9 cellular contexts compared by ENCODE assay signal in genomic region chr19:15672580-15673175, GRCh38. TPM values are rescaled to one million over a fixed set of nuclear protein-coding genes. Genes with fewer than 3 reads are reported as not detected.
DNase-seq lines count a peak whose midpoint lies in the region; ATAC-seq, FAIRE-seq and TF ChIP-seq lines count a peak whose summit lies in the region.
"Had no signal": no experiment of that assay in that cellular context is flagged by ENCODE, and none has a peak within 500 bp of the region (broad histone marks: within the 10 kb centered on the region; RNA-seq: fewer than 3 reads in every experiment).

A gene with protein sequence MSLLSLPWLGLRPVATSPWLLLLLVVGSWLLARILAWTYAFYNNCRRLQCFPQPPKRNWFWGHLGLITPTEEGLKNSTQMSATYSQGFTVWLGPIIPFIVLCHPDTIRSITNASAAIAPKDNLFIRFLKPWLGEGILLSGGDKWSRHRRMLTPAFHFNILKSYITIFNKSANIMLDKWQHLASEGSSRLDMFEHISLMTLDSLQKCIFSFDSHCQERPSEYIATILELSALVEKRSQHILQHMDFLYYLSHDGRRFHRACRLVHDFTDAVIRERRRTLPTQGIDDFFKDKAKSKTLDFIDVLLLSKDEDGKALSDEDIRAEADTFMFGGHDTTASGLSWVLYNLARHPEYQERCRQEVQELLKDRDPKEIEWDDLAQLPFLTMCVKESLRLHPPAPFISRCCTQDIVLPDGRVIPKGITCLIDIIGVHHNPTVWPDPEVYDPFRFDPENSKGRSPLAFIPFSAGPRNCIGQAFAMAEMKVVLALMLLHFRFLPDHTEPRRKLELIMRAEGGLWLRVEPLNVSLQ (plus strand): TSS chr19:15673087. CDS start chr19:15673530, 443 bp downstream.

- H3K27me3 Mint-ChIP-seq in mesothelial cell of epicardium (ENCODE audit: low read depth): no peaks in the 10 kb centered on the region
- H3K27me3 Mint-ChIP-seq: activated naive CD8-positive, alpha-beta T cell had no signal

- H2BK15ac ChIP-seq in mesenchymal stem cell (ENCODE audit: low read depth, poor library complexity, severe bottlenecking): no peak within 1 kb of the TSS

- WGBS in K562 (ENCODE audit: insufficient coverage, low coverage, missing lambda C conversion rate): 0% methylated on average over 5 of the region's 6 CpGs
- WGBS in mesenchymal stem cell: 54% methylated on average over 6 of the region's 6 CpGs
- 36 to 38% methylated on average over 6 of the region's 6 CpGs for WGBS in aorta, 2 donors

- H3K9me3 Mint-ChIP-seq in mesothelial cell of epicardium: peaks cover 33% of the 10 kb centered on the region

- no peaks in the 10 kb centered on the region for H3K4me1 Mint-ChIP-seq in mesothelial cell of epicardium

- H3K27ac ChIP-seq in K562 (ENCODE audit: extremely low read depth, low read depth, low read length) (no peak within 1 kb of the TSS), mesenchymal stem cell (ENCODE audit: low read length, poor library complexity, severe bottlenecking) (no peak within 1 kb of the TSS), aorta (ENCODE audit: low read depth in 1 of 2, low read length in 2 of 2) (no peak within 1 kb of the TSS)

- no peak within 1 kb of the TSS for H2BK120ac ChIP-seq in mesenchymal stem cell (ENCODE audit: low read depth, low read length)

- H3K36me3 ChIP-seq in K562 (ENCODE audit: control insufficient read depth, insufficient read depth, low read length) (no peaks in the 10 kb centered on the region), mesenchymal stem cell (ENCODE audit: control insufficient read depth in 1 of 2, insufficient read depth in 2 of 2, low read depth in 1 of 2, low read length in 2 of 2) (no peaks in the 10 kb centered on the region), aorta (ENCODE audit: control insufficient read depth in 1 of 2, insufficient read depth in 2 of 2, low read length in 1 of 2) (no peaks in the 10 kb centered on the region)

- no peak for FAIRE-seq in K562 (lab: Jason Lieb, UNC)

- no peak for TF ChIP-seq EP300 in K562 (IDR thresholded peaks at IDR 0.05; ENCODE audit: low read length)

- H3K9ac ChIP-seq in K562 (ENCODE audit: insufficient read depth in 1 of 2, low read depth in 2 of 2, low read length in 2 of 2) (no peak within 1 kb of the TSS), mesenchymal stem cell (ENCODE audit: low read length) (peak within 1 kb of the TSS; percentile 63)

- no peak for TF ChIP-seq RAD21 in K562 (CRISPR knock-in tag; conservative IDR thresholded peaks at IDR 0.05 in 1 of 2, IDR thresholded peaks at IDR 0.05 in 1 of 2)

- H3K4me3 ChIP-seq in K562 (no peak within 1 kb of the TSS), mesenchymal stem cell (ENCODE audit: insufficient read depth in 1 of 2, low read depth in 1 of 2, low read length in 2 of 2) (no peak within 1 kb of the TSS), aorta (ENCODE audit: low read length in 2 of 2) (no peak within 1 kb of the TSS)

- H3K23ac ChIP-seq in mesenchymal stem cell (ENCODE audit: low read length in 2 of 2): no peak within 1 kb of the TSS

- H3K14ac ChIP-seq in mesenchymal stem cell (ENCODE audit: low read length in 2 of 2): no peak within 1 kb of the TSS

- no peak within 1 kb of the TSS for H3K4ac ChIP-seq in mesenchymal stem cell (ENCODE audit: low read depth in 1 of 2, low read length in 2 of 2)

- BruUV-seq in K562 (replicated peaks; lab: Mats Ljungman, UMichigan): no TSS peak

- no peak for TF ChIP-seq POLR2A in K562 (conservative IDR thresholded peaks at IDR 0.05)

- H4K8ac ChIP-seq in mesenchymal stem cell (ENCODE audit: low read length): no peak within 1 kb of the TSS

- peak; percentile 20 to 29 for DNase-seq in stimulated activated CD4-positive, alpha-beta T cell treated with anti-CD3 and anti-CD28 coated beads, Interleukin-2, amount 100 ng/mL, for 24 hours
- no peak for DNase-seq in stimulated activated CD4-positive, alpha-beta T cell treated with anti-CD3 and anti-CD28 coated beads, Interleukin-2, amount 100 ng/mL, for 48 hours
- DNase-seq in K562 (ENCODE audit: extremely low read depth in 1 of 4, low spot score in 3 of 4): peak; percentile 40 to 62 (median 58)
- no peak for DNase-seq in mesenchymal stem cell
- DNase-seq in aorta: peak; percentile 86 to 91
- DNase-seq in GM03348 (ENCODE audit: low spot score): no peak
- DNase-seq in mesothelial cell of epicardium (ENCODE audit: low spot score in 2 of 2, unreplicated experiment in 2 of 2): no peak

- no peaks in the 10 kb centered on the region for H3K36me3 Mint-ChIP-seq in mesothelial cell of epicardium
- H3K36me3 Mint-ChIP-seq: activated naive CD8-positive, alpha-beta T cell had no signal

- no peaks in the 10 kb centered on the region for H3K9me1 ChIP-seq in K562 (ENCODE audit: control insufficient read depth, insufficient read depth, low read length)

- H2AK5ac ChIP-seq in mesenchymal stem cell (ENCODE audit: low read length, severe bottlenecking): no peak within 1 kb of the TSS

- TF ChIP-seq CTCF in K562 (IDR thresholded peaks at IDR 0.05 in 2 of 3, conservative IDR thresholded peaks at IDR 0.05 in 1 of 3; ENCODE audit: insufficient read depth in 2 of 3, low read depth in 1 of 3, low read length in 3 of 3) (no peak), mesothelial cell of epicardium (IDR thresholded peaks at IDR 0.05; ENCODE audit: unreplicated experiment) (no peak)

- H3K9me3 ChIP-seq in K562 (replicated peaks; ENCODE audit: control insufficient read depth, insufficient read depth, low read depth, low read length): no peaks in the 10 kb centered on the region
- no peaks in the 10 kb centered on the region for H3K9me3 ChIP-seq in mesenchymal stem cell (ENCODE audit: control insufficient read depth, low read length)
- no peaks in the 10 kb centered on the region for H3K9me3 ChIP-seq in aorta (ENCODE audit: control insufficient read depth, low read length)

- H4K20me1 ChIP-seq in K562 (replicated peaks; ENCODE audit: control insufficient read depth, insufficient read depth, low read length): 0 out of 2 replicates have a peak, but pooled peaks cover 3% of the 10 kb centered on the region

- no peak within 1 kb of the TSS for H3K27ac Mint-ChIP-seq in mesothelial cell of epicardium
- H3K27ac Mint-ChIP-seq: activated naive CD8-positive, alpha-beta T cell had no signal

- H3K79me2 ChIP-seq in K562 (ENCODE audit: control insufficient read depth, insufficient read depth, low read length): no peaks in the 10 kb centered on the region

- H4K91ac ChIP-seq in mesenchymal stem cell (ENCODE audit: low read length): no peak within 1 kb of the TSS

- H2BK5ac ChIP-seq in mesenchymal stem cell (ENCODE audit: low read depth, low read length, poor library complexity, severe bottlenecking): no peak within 1 kb of the TSS

- no peaks in the 10 kb centered on the region for H3K79me1 ChIP-seq in mesenchymal stem cell (replicated peaks; ENCODE audit: low read length, poor library complexity, severe bottlenecking)

- intact Hi-C loops in K562 (cut with micrococcal nuclease) (no loop called here), aorta (cut with DNase I) (no loop called here)

- ATAC-seq in K562 (peak; percentile 96), aorta (ENCODE audit: low FRiP score) (peak; percentile 92), HG03280 (IDR thresholded peaks at IDR 0.05; ENCODE audit: unreplicated experiment) (no peak)

- H3K4me1 ChIP-seq in K562 (replicated peaks in 1 of 2; ENCODE audit: control insufficient read depth in 2 of 2, insufficient read depth in 2 of 2, low read length in 2 of 2) (peaks cover 0 to 7% of the 10 kb centered on the region in 2 experiments; a peak in 2 of 5 replicates), mesenchymal stem cell (ENCODE audit: control insufficient read depth, insufficient read depth, low read depth, low read length) (no peaks in the 10 kb centered on the region), aorta (ENCODE audit: control insufficient read depth in 1 of 2, insufficient read depth in 2 of 2, low read length in 2 of 2) (no peaks in the 10 kb centered on the region)

- H2BK12ac ChIP-seq in mesenchymal stem cell (ENCODE audit: low read length in 2 of 2): no peak within 1 kb of the TSS

- H3K18ac ChIP-seq in mesenchymal stem cell (ENCODE audit: low read depth in 1 of 2, low read length in 2 of 2): no peak within 1 kb of the TSS

- H3K4me2 ChIP-seq in K562 (ENCODE audit: insufficient read depth, low read length) (no peak within 1 kb of the TSS), mesenchymal stem cell (ENCODE audit: low read length, poor library complexity, severe bottlenecking) (no peak within 1 kb of the TSS)

- H3K4me3 Mint-ChIP-seq in mesothelial cell of epicardium: no peak within 1 kb of the TSS
- H3K4me3 Mint-ChIP-seq: activated naive CD8-positive, alpha-beta T cell had no signal

- CTCF ChIA-PET in K562 (lab: Yijun Ruan, JAX; ENCODE audit: low intra/inter-chr PET ratio): no interaction called here

- in situ Hi-C loops in K562 (cut with MboI): no loop called here

- H3K27me3 ChIP-seq in K562 (ENCODE audit: control insufficient read depth in 2 of 2, insufficient read depth in 2 of 2, low read length in 2 of 2) (no peaks in the 10 kb centered on the region), mesenchymal stem cell (ENCODE audit: control insufficient read depth in 1 of 2, insufficient read depth in 1 of 2, low read length in 2 of 2) (no peaks in the 10 kb centered on the region), aorta (ENCODE audit: control insufficient read depth in 1 of 2, insufficient read depth in 2 of 2, low read length in 1 of 2) (no peaks in the 10 kb centered on the region)

- POLR2A ChIA-PET in K562 (lab: Yijun Ruan, JAX): interaction anchor here (1.2 kb wide), 1 partner anchor 10 kb away, joined by 5 read pairs; no protein-coding TSS in a partner anchor

- H2AFZ ChIP-seq in K562 (ENCODE audit: low read depth, low read length) (no peak within 1 kb of the TSS), mesenchymal stem cell (ENCODE audit: low read depth, low read length) (no peak within 1 kb of the TSS)

RNA-seq across cellular contexts. Expression of the gene that starts here (rescaled TPM):
- total RNA-seq in K562 (2011; cell fraction: chromatin; rRNA removed; ENCODE audit: low replicate concordance): not detected in 2 replicates
- total RNA-seq in K562 (2011; cell fraction: nucleolus; rRNA removed): not detected in 2 replicates
- total RNA-seq in K562 (2011; cell fraction: nucleoplasm; rRNA removed): not detected in 2 replicates
- total RNA-seq in K562 (2014; rRNA removed) (not detected in 2 replicates), K562 (2014; rRNA removed; fragmentation: Illumina TruSeq; extraction: Trizol) (not detected in 2 replicates), K562 (2015; rRNA removed; fragmentation: Illumina TruSeq; extraction: Trizol) (not detected in 2 replicates), K562 (2021) (not detected in 2 replicates), aorta (10 to 100 TPM in 1 of 2 donors, 1 to 10 TPM in 1; 3.1 to 14.1 TPM), mesothelial cell of epicardium (not detected in 3 replicates)
- polyA plus RNA-seq in K562 (2011; rRNA removed) (not detected in 2 replicates), K562 (2014; fragmentation: Illumina TruSeq; extraction: Trizol) (not detected in 2 replicates), K562 (2014; fragmentation: Nextera tagmentation; extraction: Ambion mirVana) (not detected), K562 (2014; rRNA removed) (not detected in 2 replicates), aorta (1 to 10 TPM in 1 of 2 donors, under 1 TPM in 1; 0.43 to 7.0 TPM)
- not detected in 2 replicates for polyA plus RNA-seq in K562 (2011; cell fraction: cytosol; rRNA removed)
- not detected in 2 replicates for polyA plus RNA-seq in K562 (2011; cell fraction: nucleus; rRNA removed)
- 0.06 TPM in 1 of 2 replicates, not detected in the other for polyA plus RNA-seq in K562 (2012)
- polyA minus RNA-seq in K562 (2011; rRNA and poly(A)+ RNA removed): not detected in 2 replicates
- not detected in 2 replicates for polyA minus RNA-seq in K562 (2011; cell fraction: cytosol; rRNA and poly(A)+ RNA removed)
- not detected in 2 replicates for polyA minus RNA-seq in K562 (2011; cell fraction: nucleus; rRNA and poly(A)+ RNA removed)
- not detected for polyA plus RNA-seq in mesenchymal stem cell (2013, experiment 1 of 2)
- not detected for polyA plus RNA-seq in mesenchymal stem cell (2013, experiment 2 of 2)

Comparison
In these comparisons a context has a peak if more than half of its experiments do, and no peak if none do; other contexts are left out.
1. DNase-seq: peak in stimulated activated CD4-positive, alpha-beta T cell treated with anti-CD3 and anti-CD28 coated beads, Interleukin-2, amount 100 ng/mL, for 24 hours (2 of 2) and aorta (2 of 2); none in stimulated activated CD4-positive, alpha-beta T cell treated with anti-CD3 and anti-CD28 coated beads, Interleukin-2, amount 100 ng/mL, for 48 hours (0 of 2), mesenchymal stem cell (single experiment), GM03348 (single experiment) and mesothelial cell of epicardium (0 of 2).
2. Peak in DNase-seq and ATAC-seq in K562; RNA of the gene not detected or under 1 TPM.